13 cellular contexts compared by ENCODE assay signal in genomic region chr2:70047406-70048033, GRCh38. TPM values are rescaled to one million over a fixed set of nuclear protein-coding genes. Genes with fewer than 3 reads are reported as not detected.
A peak's percentile ranks its signal among the peaks of the same experiment; 100 is the strongest.
DNase-seq lines count a peak whose midpoint lies in the region; ATAC-seq and TF ChIP-seq lines count a peak whose summit lies in the region.
"Had no signal": no experiment of that assay in that cellular context is flagged by ENCODE, and none has a peak within 500 bp of the region (broad histone marks: within the 10 kb centered on the region; RNA-seq: fewer than 3 reads in every experiment).

No MANE protein-coding gene starts in this region.

- peaks cover 20 to 45% (median 31%) of the 10 kb centered on the region in 4 donors for H3K4me1 Mint-ChIP-seq in CD4-positive, alpha-beta memory T cell
- H3K4me1 Mint-ChIP-seq in osteocyte (ENCODE audit: unreplicated experiment): no peaks in the 10 kb centered on the region

- peaks cover 13% of the 10 kb centered on the region for H3K36me3 ChIP-seq in CD4-positive, alpha-beta memory T cell (ENCODE audit: insufficient read depth, low read length)
- H3K36me3 ChIP-seq in MG63: peaks cover 28% of the 10 kb centered on the region

- TF ChIP-seq CTCF in dorsolateral prefrontal cortex (IDR thresholded peaks at IDR 0.05 in 54 of 56, conservative IDR thresholded peaks at IDR 0.05 in 2 of 56; ENCODE audit: low read depth in 1 of 56, partially characterized antibody in 56 of 56) (no peak), osteocyte (IDR thresholded peaks at IDR 0.05) (no peak), GM13977 (IDR thresholded peaks at IDR 0.05; ENCODE audit: extremely low read depth, insufficient read depth, missing control alignments) (no peak)

- no peak overlapping the region for H3K27ac ChIP-seq in CD4-positive, alpha-beta memory T cell (ENCODE audit: low read depth, low read length)
- peak overlapping the region in 33 of 59 donors; percentile 1 to 73 (median 34) for H3K27ac ChIP-seq in dorsolateral prefrontal cortex
- H3K27ac ChIP-seq: SK-N-MC had no signal

- CTCF ChIA-PET in CD4-positive, alpha-beta memory T cell (lab: Charles Lee; ENCODE audit: partially characterized antibody): interaction anchor here (0.9 kb wide), 1 partner anchor 23 kb away, joined by 4 read pairs; no protein-coding TSS in a partner anchor

- no peak for ATAC-seq in HG02642 (IDR thresholded peaks at IDR 0.05; ENCODE audit: poor library complexity, unreplicated experiment)

- in situ Hi-C loops in GM13977 (cut with MboI; ENCODE audit: low pct_unique_long_range_greater_than_20kb, low sequenced_read_pairs, unreplicated experiment): no loop called here

- no peak overlapping the region for H3K4me3 ChIP-seq in CD4-positive, alpha-beta memory T cell (ENCODE audit: low read length in 2 of 2)
- H3K4me3 ChIP-seq in MG63: no peak overlapping the region
- no peak overlapping the region for H3K4me3 ChIP-seq in dorsolateral prefrontal cortex
- H3K4me3 ChIP-seq: SK-N-MC, stomach had no signal

- DNase-seq in CD4-positive, alpha-beta memory T cell: no peak
- DNase-seq in MG63 (peak; percentile 2), dorsolateral prefrontal cortex (no peak), osteocyte (ENCODE audit: extremely low spot score, unreplicated experiment) (no peak), GM13977 (ENCODE audit: low spot score) (no peak), NCI-H1417 (lab: John Stamatoyannopoulos, UW) (no peak), NCI-H146 (lab: John Stamatoyannopoulos, UW) (no peak)
- DNase-seq: activated CD4-positive, CD25-positive, alpha-beta regulatory T cell; COR-L47; GDM1; stomach had no signal

- H3K4me3 Mint-ChIP-seq in CD4-positive, alpha-beta memory T cell: no peak overlapping the region
- no peak overlapping the region for H3K4me3 Mint-ChIP-seq in osteocyte (ENCODE audit: unreplicated experiment)

- H3K9me3 Mint-ChIP-seq in CD4-positive, alpha-beta memory T cell: peaks cover 0 to 3% (median 0%) of the 10 kb centered on the region in 8 donors
- H3K9me3 Mint-ChIP-seq in osteocyte (ENCODE audit: unreplicated experiment): no peaks in the 10 kb centered on the region

- no peaks in the 10 kb centered on the region for H3K27me3 Mint-ChIP-seq in CD4-positive, alpha-beta memory T cell
- H3K27me3 Mint-ChIP-seq in osteocyte (ENCODE audit: unreplicated experiment): no peaks in the 10 kb centered on the region

- peaks cover 31 to 55% of the 10 kb centered on the region in 2 donors for H3K36me3 Mint-ChIP-seq in CD4-positive, alpha-beta memory T cell
- peaks cover 27% of the 10 kb centered on the region for H3K36me3 Mint-ChIP-seq in osteocyte (ENCODE audit: unreplicated experiment)

- intact Hi-C loops in CD4-positive, alpha-beta memory T cell (cut with micrococcal nuclease): no loop called here
- intact Hi-C loops in dorsolateral prefrontal cortex (cut with DNase I): no loop called here

- POLR2A ChIA-PET in CD4-positive, alpha-beta memory T cell (lab: Charles Lee; ENCODE audit: partially characterized antibody): no interaction called here

- H3K4me1 ChIP-seq in CD4-positive, alpha-beta memory T cell (ENCODE audit: insufficient read depth, low read length): peaks cover 24% of the 10 kb centered on the region

- no peaks in the 10 kb centered on the region for H3K27me3 ChIP-seq in CD4-positive, alpha-beta memory T cell (ENCODE audit: insufficient read depth, low read length)
- H3K27me3 ChIP-seq in MG63 (no peaks in the 10 kb centered on the region), dorsolateral prefrontal cortex (no peaks in the 10 kb centered on the region)
- H3K27me3 ChIP-seq: stomach had no signal

- H3K9me3 ChIP-seq in CD4-positive, alpha-beta memory T cell (ENCODE audit: control insufficient read depth in 1 of 2, low read length in 2 of 2): no peaks in the 10 kb centered on the region
- H3K9me3 ChIP-seq in MG63: no peaks in the 10 kb centered on the region
- H3K9me3 ChIP-seq: stomach had no signal

- H3K27ac Mint-ChIP-seq in CD4-positive, alpha-beta memory T cell: peak overlapping the region in 5 of 7 donors; percentile 9 to 65 (median 33)
- peak overlapping the region; percentile 25 for H3K27ac Mint-ChIP-seq in osteocyte (ENCODE audit: unreplicated experiment)

RNA-seq across cellular contexts. Expression of gene PCBP1, which starts 39.8 kb away (rescaled TPM):
- 100 to 1,000 TPM; 372 to 383 TPM for total RNA-seq in CD4-positive, alpha-beta memory T cell
- polyA plus RNA-seq in CD4-positive, alpha-beta memory T cell: 100 to 1,000 TPM; 116 to 153 TPM
- 92.9 and 104 TPM in 2 replicates for total RNA-seq in MG63 (2014; rRNA removed; shearing (Covaris generic); ENCODE audit: low replicate concordance)
- total RNA-seq in dorsolateral prefrontal cortex: 100 to 1,000 TPM; 118 to 237 (median 174) TPM
- 261 and 262 TPM in 2 replicates for total RNA-seq in osteocyte
